In the genomic region with DNA sequence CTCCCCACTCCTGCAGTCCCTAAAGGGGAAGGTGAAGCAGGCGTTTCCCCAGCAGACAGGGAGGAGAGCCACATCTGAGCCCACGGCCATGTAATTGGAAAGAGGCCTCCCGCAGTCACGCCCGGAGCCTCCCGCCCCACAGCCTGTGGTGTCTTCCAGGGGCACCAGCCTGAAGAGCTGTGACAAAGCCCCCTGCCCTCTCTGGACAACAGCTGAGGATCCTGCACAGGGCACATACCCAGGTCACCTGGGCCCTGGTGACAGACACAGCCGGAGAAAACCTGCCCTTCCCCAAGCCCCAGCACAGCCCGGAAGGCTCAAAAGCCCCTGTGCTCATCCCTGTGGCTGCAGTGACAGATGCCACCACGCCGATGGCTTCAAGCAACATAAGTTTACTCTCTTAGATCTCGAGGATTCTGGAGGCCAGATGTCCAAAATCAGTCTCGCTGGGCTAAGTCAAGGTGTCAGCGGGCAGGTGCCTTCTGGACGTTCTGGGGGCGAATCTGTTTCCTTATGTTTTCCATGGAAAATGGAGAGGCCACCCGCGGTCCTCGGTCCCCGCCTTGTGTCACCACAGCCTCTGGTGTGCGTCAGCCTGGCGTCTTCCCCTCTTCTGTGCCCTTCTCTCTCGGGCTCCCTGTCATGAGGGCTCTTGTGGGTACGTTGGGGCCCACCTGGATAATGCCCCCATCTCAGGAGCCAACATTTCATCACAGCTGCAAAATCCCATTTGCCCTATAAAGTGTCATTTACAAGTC, we compare ENCODE assay signal across 1 cellular context.
TF ChIP-seq lines count a peak whose summit lies in the region.

No MANE protein-coding gene starts in this region.

TF ChIP-seq in H1, 55 proteins besides CTCF, POLR2A, EP300 and RAD21:
- TF ChIP-seq POU5F1 (IDR thresholded peaks at IDR 0.05; ENCODE audit: low read depth, low read length) (no peak), CHD2 (IDR thresholded peaks at IDR 0.05; ENCODE audit: low read length) (no peak), NRF1 (IDR thresholded peaks at IDR 0.05; ENCODE audit: low read depth, low read length) (no peak), HDAC6 (IDR thresholded peaks at IDR 0.05; ENCODE audit: low read depth, low read length) (no peak), MAFK (IDR thresholded peaks at IDR 0.05; ENCODE audit: low read depth, low read length) (no peak), GABPA (IDR thresholded peaks at IDR 0.05; ENCODE audit: borderline replicate concordance, insufficient read depth, low read length) (no peak), SIRT6 (IDR thresholded peaks at IDR 0.05; ENCODE audit: low read length) (no peak), KDM5A (IDR thresholded peaks at IDR 0.05; ENCODE audit: low read length) (no peak), SIX5 (IDR thresholded peaks at IDR 0.05; ENCODE audit: low read depth, low read length) (no peak), RFX5 (IDR thresholded peaks at IDR 0.05; ENCODE audit: borderline replicate concordance, low read depth, low read length) (no peak), SUZ12 (IDR thresholded peaks at IDR 0.05; ENCODE audit: low read length) (no peak)
- TF ChIP-seq, protein P1, sequence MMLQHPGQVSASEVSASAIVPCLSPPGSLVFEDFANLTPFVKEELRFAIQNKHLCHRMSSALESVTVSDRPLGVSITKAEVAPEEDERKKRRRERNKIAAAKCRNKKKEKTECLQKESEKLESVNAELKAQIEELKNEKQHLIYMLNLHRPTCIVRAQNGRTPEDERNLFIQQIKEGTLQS (IDR thresholded peaks at IDR 0.05; ENCODE audit: insufficient read depth, low read depth, low read length), result no peak
